Comparison of ENCODE assay signal across 8 cellular contexts in the genomic region with DNA sequence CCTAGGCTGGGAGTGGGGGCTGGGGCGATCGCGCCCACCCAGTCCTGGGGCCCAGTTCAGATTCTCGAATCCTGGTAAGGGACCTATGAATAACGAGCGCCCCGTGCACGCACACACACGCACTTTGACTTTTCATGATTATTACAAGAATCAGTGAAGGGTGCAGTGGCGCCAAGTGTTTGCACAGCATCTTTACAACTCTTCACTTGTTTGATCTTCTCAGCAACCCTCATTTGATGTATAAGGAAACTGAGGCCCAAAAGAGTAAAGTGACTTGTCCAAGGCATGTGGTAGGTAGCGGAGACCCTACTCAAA. TPM values are rescaled to one million over a fixed set of nuclear protein-coding genes. Genes with fewer than 3 reads are reported as not detected.
A peak's percentile ranks its signal among the peaks of the same experiment; 100 is the strongest.
DNase-seq lines count a peak whose midpoint lies in the region; ATAC-seq and TF ChIP-seq lines count a peak whose summit lies in the region.
"Had no signal": no experiment of that assay in that cellular context is flagged by ENCODE, and none has a peak within 500 bp of the region (broad histone marks: within the 10 kb centered on the region; RNA-seq: fewer than 3 reads in every experiment).

No MANE protein-coding gene starts in this region.

- H3K79me2 ChIP-seq in HCT116 (ENCODE audit: insufficient read depth, low read length) (no peaks in the 10 kb centered on the region), smooth muscle cell (ENCODE audit: low read depth) (no peaks in the 10 kb centered on the region)

- H3K9ac ChIP-seq in HCT116 (ENCODE audit: low read length): no peak overlapping the region
- H3K9ac ChIP-seq in smooth muscle cell (ENCODE audit: low read depth): no peak overlapping the region

- no peaks in the 10 kb centered on the region for H3F3A ChIP-seq in smooth muscle cell (ENCODE audit: low read depth)

- H3K9me3 ChIP-seq in HCT116 (ENCODE audit: control insufficient read depth in 1 of 2, insufficient read depth in 1 of 2, low read depth in 1 of 2, low read length in 2 of 2) (no peaks in the 10 kb centered on the region), right lobe of liver (no peaks in the 10 kb centered on the region), smooth muscle cell (replicated peaks; ENCODE audit: low read depth) (no peaks in the 10 kb centered on the region)

- BruUV-seq in HCT116 (replicated peaks; lab: Mats Ljungman, UMichigan): no TSS peak

- H3K4me3 ChIP-seq in HCT116 (replicated peaks in 1 of 2; ENCODE audit: low read depth in 1 of 2, low read length in 2 of 2) (peak overlapping the region in 1 of 2 experiments; percentile 34; a peak in 1 of 4 replicates), right lobe of liver (peak overlapping the region; percentile 31 to 49 (median 41)), smooth muscle cell (peak overlapping the region; percentile 55)

- POLR2A ChIA-PET in HCT116 (lab: Charles Lee): no interaction called here

- H3K9me2 ChIP-seq in HCT116 (ENCODE audit: insufficient read depth): no peaks in the 10 kb centered on the region

- H3K27ac ChIP-seq in HCT116 (ENCODE audit: low read depth, low read length) (no peak overlapping the region; the same call in 1 of the 2 replicates), VCaP (peak overlapping the region; percentile 81), right lobe of liver (no peak overlapping the region), smooth muscle cell (ENCODE audit: low read depth) (no peak overlapping the region)

- RAD21 ChIA-PET in HCT116 (lab: Charles Lee; ENCODE audit: low non-redundant PET in 1 of 2, low total read pairs in 2 of 2, uncharacterized antibody in 2 of 2, unreplicated experiment in 2 of 2): interaction anchor here in 1 of 2 experiments (0.7 to 1.7 kb wide), 2 partner anchors 117 to 259 kb away, joined by 4 to 5 read pairs; no protein-coding TSS in a partner anchor

- intact Hi-C loops in HCT116 (cut with micrococcal nuclease): no loop called here
- intact Hi-C loops in right lobe of liver (cut with DNase I): loop anchor here in 1 of 2 donors (5.0 kb wide), 1 partner anchor 261 kb away; no protein-coding TSS in a partner anchor
- intact Hi-C loops in posterior cingulate gyrus (cut with DNase I): no loop called here

- no peak for TF ChIP-seq RAD21 in HCT116 (IDR thresholded peaks at IDR 0.05; ENCODE audit: low read depth)

- peak overlapping the region; percentile 56 for H2AFZ ChIP-seq in HCT116 (ENCODE audit: low read depth, low read length, poor library complexity, severe bottlenecking)
- no peak overlapping the region for H2AFZ ChIP-seq in smooth muscle cell (ENCODE audit: low read depth)

- H3K4me1 ChIP-seq in HCT116 (ENCODE audit: control insufficient read depth in 1 of 2, insufficient read depth in 2 of 2, low read length in 2 of 2): peaks cover 0 to 12% of the 10 kb centered on the region in 2 experiments; a peak in 2 of 4 replicates
- H3K4me1 ChIP-seq in right lobe of liver: peaks cover 0 to 12% (median 0%) of the 10 kb centered on the region in 4 donors
- peaks cover 2% of the 10 kb centered on the region for H3K4me1 ChIP-seq in smooth muscle cell (ENCODE audit: low read depth)

- WGBS in right lobe of liver (ENCODE audit: insufficient coverage, low coverage, low lambda C conversion rate, missing lambda C conversion rate): 22% methylated on average over 6 of the region's 11 CpGs
- 35% methylated on average over 10 of the region's 11 CpGs for WGBS in smooth muscle cell (ENCODE audit: low lambda C conversion rate)

- TF ChIP-seq POLR2A in HCT116 (IDR thresholded peaks at IDR 0.05; ENCODE audit: borderline replicate concordance, extremely low read depth, insufficient read depth, insufficient read length) (no peak), right lobe of liver (IDR thresholded peaks at IDR 0.05) (no peak)

- no peaks in the 10 kb centered on the region for H3K36me3 ChIP-seq in HCT116 (ENCODE audit: control insufficient read depth in 1 of 2, insufficient read depth in 2 of 2, low read length in 2 of 2)
- no peaks in the 10 kb centered on the region for H3K36me3 ChIP-seq in right lobe of liver
- no peaks in the 10 kb centered on the region for H3K36me3 ChIP-seq in smooth muscle cell (ENCODE audit: low read depth)

- TF ChIP-seq CTCF in HCT116 (IDR thresholded peaks at IDR 0.05 in 2 of 3, conservative IDR thresholded peaks at IDR 0.05 in 1 of 3; ENCODE audit: borderline replicate concordance in 1 of 3, insufficient read depth in 1 of 3, low read depth in 2 of 3, low read length in 2 of 3): peak in 2 of 3 experiments; percentile 1 to 57; a peak in 4 of 6 replicates
- TF ChIP-seq CTCF in VCaP (conservative IDR thresholded peaks at IDR 0.05): no peak; the same call in none of the 2 replicates
- no peak for TF ChIP-seq CTCF in right lobe of liver (IDR thresholded peaks at IDR 0.05)
- TF ChIP-seq CTCF in smooth muscle cell (IDR thresholded peaks at IDR 0.05; ENCODE audit: borderline replicate concordance, insufficient read depth, poor library complexity, severe bottlenecking): no peak

- DNase-seq in HCT116 (ENCODE audit: low read depth, low spot score) (no peak), right lobe of liver (no peak), smooth muscle cell (lab: John Stamatoyannopoulos, UW; ENCODE audit: unreplicated experiment) (no peak), GOT3 (lab: John Stamatoyannopoulos, UW) (no peak), posterior cingulate gyrus (no peak)
- no peak for DNase-seq in stimulated activated CD4-positive, alpha-beta T cell treated with anti-CD3 and anti-CD28 coated beads, Interleukin-15, amount 100 ng/mL, for 24 hours

- no peak for ATAC-seq in HCT116
- ATAC-seq in right lobe of liver: no peak

- H3K27me3 ChIP-seq in HCT116 (ENCODE audit: insufficient read depth, low read length): peaks cover 19% of the 10 kb centered on the region
- H3K27me3 ChIP-seq in right lobe of liver: peaks cover 0 to 7% of the 10 kb centered on the region in 2 donors
- H3K27me3 ChIP-seq in smooth muscle cell (ENCODE audit: low read depth): peaks cover 91% of the 10 kb centered on the region

- H3K4me2 ChIP-seq in HCT116 (ENCODE audit: low read length) (peak overlapping the region; percentile 72), smooth muscle cell (peak overlapping the region; percentile 89)

- CTCF ChIA-PET in HCT116 (lab: Charles Lee): interaction anchor here (0.7 to 1.7 kb wide), 5 partner anchors 10 to 259 kb away, joined by 3 to 8 read pairs (median 3); no protein-coding TSS in a partner anchor

- no peaks in the 10 kb centered on the region for H4K20me1 ChIP-seq in HCT116 (ENCODE audit: insufficient read depth)
- no peaks in the 10 kb centered on the region for H4K20me1 ChIP-seq in smooth muscle cell (ENCODE audit: low read depth)

TF ChIP-seq in HCT116, 20 proteins besides CTCF, POLR2A, EP300 and RAD21 (continues in another document):
- TF ChIP-seq SRF (IDR thresholded peaks at IDR 0.05; ENCODE audit: low read depth) (no peak), SIN3A (IDR thresholded peaks at IDR 0.05; ENCODE audit: low read depth) (no peak), POLR2AphosphoS5 (IDR thresholded peaks at IDR 0.05; ENCODE audit: low read depth, low read length) (no peak), CBX3 (IDR thresholded peaks at IDR 0.05; ENCODE audit: low read depth) (no peak), FOSL1 (IDR thresholded peaks at IDR 0.05; ENCODE audit: low read depth) (no peak), TCF7L2 (IDR thresholded peaks at IDR 0.05; ENCODE audit: borderline replicate concordance, extremely low read depth, insufficient read depth, insufficient read length) (no peak), EZH2 (IDR thresholded peaks at IDR 0.05) (no peak), JUND (IDR thresholded peaks at IDR 0.05) (no peak)
- TF ChIP-seq, protein P1, sequence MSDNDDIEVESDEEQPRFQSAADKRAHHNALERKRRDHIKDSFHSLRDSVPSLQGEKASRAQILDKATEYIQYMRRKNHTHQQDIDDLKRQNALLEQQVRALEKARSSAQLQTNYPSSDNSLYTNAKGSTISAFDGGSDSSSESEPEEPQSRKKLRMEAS (IDR thresholded peaks at IDR 0.05): no peak
- TF ChIP-seq, protein P2, sequence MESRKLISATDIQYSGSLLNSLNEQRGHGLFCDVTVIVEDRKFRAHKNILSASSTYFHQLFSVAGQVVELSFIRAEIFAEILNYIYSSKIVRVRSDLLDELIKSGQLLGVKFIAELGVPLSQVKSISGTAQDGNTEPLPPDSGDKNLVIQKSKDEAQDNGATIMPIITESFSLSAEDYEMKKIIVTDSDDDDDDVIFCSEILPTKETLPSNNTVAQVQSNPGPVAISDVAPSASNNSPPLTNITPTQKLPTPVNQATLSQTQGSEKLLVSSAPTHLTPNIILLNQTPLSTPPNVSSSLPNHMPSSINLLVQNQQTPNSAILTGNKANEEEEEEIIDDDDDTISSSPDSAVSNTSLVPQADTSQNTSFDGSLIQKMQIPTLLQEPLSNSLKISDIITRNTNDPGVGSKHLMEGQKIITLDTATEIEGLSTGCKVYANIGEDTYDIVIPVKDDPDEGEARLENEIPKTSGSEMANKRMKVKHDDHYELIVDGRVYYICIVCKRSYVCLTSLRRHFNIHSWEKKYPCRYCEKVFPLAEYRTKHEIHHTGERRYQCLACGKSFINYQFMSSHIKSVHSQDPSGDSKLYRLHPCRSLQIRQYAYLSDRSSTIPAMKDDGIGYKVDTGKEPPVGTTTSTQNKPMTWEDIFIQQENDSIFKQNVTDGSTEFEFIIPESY (IDR thresholded peaks at IDR 0.05; ENCODE audit: extremely low read depth, insufficient replicate concordance, low read length): no peak

RNA-seq across cellular contexts. Expression of a gene that starts 0.9 kb away (rescaled TPM):
- total RNA-seq in HCT116 (2021; ENCODE audit: unreplicated experiment) (not detected), right lobe of liver (under 1 TPM in 1 of 6 experiments, not detected in 5; 0.19 TPM), smooth muscle cell (0.04 and 0.67 TPM in 2 replicates)
- polyA plus RNA-seq in HCT116 (2012): not detected in 2 replicates
- polyA plus RNA-seq in smooth muscle cell: 0.08 and 0.57 TPM in 2 replicates
- total RNA-seq: omental fat pad had no signal

Comparison
In these comparisons a context has a peak if more than half of its experiments do, and no peak if none do; other contexts are left out.
1. CTCF ChIP-seq: peak in HCT116 (2 of 3); none in VCaP (single experiment), right lobe of liver (0 of 4) and smooth muscle cell (single experiment).